Comparison of ENCODE assay signal across 2 cellular contexts in the genomic region with DNA sequence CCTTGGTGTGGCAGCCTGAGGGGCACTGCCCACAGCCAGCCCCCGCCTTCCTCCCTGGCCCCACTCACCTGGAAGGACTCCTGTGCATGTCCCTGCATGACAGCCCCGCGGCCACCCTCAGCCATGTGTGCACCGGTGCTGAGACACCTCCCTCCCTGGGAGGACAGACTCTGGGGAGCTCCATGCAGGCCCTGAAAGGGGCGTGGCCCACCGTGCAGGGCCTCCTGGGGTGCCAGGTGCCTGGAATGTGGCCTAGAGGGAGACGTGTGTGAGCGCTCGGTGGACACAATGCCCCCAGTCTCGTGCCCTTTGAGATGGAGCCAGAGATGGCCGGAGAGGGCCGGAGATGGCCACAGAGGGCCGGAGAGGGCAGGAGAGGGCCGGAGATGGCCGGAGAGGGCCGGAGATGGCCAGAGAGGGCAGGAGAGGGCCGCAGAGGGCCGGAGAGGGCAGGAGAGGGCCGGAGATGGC.
TF ChIP-seq lines count a peak whose summit lies in the region.

No MANE protein-coding gene starts in this region.

TF ChIP-seq in WTC11, 78 proteins besides CTCF, POLR2A, EP300 and RAD21 (continues in another document):
- TF ChIP-seq IRF2 (CRISPR knock-in tag; IDR thresholded peaks at IDR 0.05; ENCODE audit: borderline replicate concordance, low read depth) (no peak), TEAD4 (CRISPR knock-in tag; IDR thresholded peaks at IDR 0.05) (no peak), ZNF138 (CRISPR knock-in tag; conservative IDR thresholded peaks at IDR 0.05) (no peak), TEAD1 (CRISPR knock-in tag; IDR thresholded peaks at IDR 0.05) (no peak), NFATC4 (CRISPR knock-in tag; IDR thresholded peaks at IDR 0.05) (no peak), CREB1 (CRISPR knock-in tag; IDR thresholded peaks at IDR 0.05) (no peak), CREM (CRISPR knock-in tag; IDR thresholded peaks at IDR 0.05) (no peak)
- TF ChIP-seq, protein P1, sequence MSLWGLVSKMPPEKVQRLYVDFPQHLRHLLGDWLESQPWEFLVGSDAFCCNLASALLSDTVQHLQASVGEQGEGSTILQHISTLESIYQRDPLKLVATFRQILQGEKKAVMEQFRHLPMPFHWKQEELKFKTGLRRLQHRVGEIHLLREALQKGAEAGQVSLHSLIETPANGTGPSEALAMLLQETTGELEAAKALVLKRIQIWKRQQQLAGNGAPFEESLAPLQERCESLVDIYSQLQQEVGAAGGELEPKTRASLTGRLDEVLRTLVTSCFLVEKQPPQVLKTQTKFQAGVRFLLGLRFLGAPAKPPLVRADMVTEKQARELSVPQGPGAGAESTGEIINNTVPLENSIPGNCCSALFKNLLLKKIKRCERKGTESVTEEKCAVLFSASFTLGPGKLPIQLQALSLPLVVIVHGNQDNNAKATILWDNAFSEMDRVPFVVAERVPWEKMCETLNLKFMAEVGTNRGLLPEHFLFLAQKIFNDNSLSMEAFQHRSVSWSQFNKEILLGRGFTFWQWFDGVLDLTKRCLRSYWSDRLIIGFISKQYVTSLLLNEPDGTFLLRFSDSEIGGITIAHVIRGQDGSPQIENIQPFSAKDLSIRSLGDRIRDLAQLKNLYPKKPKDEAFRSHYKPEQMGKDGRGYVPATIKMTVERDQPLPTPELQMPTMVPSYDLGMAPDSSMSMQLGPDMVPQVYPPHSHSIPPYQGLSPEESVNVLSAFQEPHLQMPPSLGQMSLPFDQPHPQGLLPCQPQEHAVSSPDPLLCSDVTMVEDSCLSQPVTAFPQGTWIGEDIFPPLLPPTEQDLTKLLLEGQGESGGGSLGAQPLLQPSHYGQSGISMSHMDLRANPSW (CRISPR knock-in tag; conservative IDR thresholded peaks at IDR 0.05; ENCODE audit: low read depth): no peak
- TF ChIP-seq, protein P2, sequence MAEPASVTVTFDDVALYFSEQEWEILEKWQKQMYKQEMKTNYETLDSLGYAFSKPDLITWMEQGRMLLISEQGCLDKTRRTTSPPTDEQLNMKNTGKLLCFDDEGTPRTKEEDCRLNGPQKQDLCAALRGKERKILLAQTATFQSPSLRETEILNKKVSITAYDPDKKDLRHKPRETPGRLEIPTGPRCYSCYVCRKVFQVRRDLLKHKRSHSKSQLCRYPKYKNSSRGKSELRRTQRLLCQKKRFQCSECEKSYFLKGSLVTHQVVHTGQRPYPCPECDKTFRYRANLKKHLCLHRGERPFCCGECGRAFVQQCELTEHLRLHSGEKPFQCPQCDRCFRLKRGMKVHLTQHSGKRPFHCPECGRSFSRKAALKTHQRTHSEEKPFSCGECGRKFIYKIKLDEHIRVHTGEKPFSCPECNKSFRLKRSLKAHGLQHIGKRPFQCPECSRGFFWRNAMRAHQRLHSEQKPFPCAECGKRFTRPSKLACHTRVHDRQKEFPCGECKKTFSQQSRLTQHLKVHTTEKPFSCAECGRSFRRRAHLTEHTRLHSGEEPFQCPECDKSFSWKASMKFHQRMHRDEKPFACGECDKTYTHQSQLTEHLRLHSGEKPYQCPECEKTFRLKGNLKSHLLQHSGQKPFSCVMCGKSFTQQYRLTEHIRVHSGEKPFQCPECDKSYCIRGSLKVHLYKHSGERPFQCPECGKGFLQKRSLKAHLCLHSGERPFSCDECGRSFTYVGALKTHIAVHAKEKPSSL (CRISPR knock-in tag; conservative IDR thresholded peaks at IDR 0.05): no peak
- TF ChIP-seq, protein P3, sequence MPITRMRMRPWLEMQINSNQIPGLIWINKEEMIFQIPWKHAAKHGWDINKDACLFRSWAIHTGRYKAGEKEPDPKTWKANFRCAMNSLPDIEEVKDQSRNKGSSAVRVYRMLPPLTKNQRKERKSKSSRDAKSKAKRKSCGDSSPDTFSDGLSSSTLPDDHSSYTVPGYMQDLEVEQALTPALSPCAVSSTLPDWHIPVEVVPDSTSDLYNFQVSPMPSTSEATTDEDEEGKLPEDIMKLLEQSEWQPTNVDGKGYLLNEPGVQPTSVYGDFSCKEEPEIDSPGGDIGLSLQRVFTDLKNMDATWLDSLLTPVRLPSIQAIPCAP (CRISPR knock-in tag; IDR thresholded peaks at IDR 0.05): no peak
- TF ChIP-seq, protein P4, sequence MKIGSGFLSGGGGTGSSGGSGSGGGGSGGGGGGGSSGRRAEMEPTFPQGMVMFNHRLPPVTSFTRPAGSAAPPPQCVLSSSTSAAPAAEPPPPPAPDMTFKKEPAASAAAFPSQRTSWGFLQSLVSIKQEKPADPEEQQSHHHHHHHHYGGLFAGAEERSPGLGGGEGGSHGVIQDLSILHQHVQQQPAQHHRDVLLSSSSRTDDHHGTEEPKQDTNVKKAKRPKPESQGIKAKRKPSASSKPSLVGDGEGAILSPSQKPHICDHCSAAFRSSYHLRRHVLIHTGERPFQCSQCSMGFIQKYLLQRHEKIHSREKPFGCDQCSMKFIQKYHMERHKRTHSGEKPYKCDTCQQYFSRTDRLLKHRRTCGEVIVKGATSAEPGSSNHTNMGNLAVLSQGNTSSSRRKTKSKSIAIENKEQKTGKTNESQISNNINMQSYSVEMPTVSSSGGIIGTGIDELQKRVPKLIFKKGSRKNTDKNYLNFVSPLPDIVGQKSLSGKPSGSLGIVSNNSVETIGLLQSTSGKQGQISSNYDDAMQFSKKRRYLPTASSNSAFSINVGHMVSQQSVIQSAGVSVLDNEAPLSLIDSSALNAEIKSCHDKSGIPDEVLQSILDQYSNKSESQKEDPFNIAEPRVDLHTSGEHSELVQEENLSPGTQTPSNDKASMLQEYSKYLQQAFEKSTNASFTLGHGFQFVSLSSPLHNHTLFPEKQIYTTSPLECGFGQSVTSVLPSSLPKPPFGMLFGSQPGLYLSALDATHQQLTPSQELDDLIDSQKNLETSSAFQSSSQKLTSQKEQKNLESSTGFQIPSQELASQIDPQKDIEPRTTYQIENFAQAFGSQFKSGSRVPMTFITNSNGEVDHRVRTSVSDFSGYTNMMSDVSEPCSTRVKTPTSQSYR (CRISPR knock-in tag; IDR thresholded peaks at IDR 0.05): no peak

TF ChIP-seq in HepG2, 621 proteins besides CTCF, POLR2A, EP300 and RAD21:
- TF ChIP-seq HHEX (CRISPR knock-in tag; IDR thresholded peaks at IDR 0.05): no peak
- TF ChIP-seq ZFX (CRISPR knock-in tag; IDR thresholded peaks at IDR 0.05; ENCODE audit: low read depth): peak; percentile 44; the same call in 1 of the 2 replicates
- no peak for TF ChIP-seq GATAD2A (CRISPR knock-in tag; IDR thresholded peaks at IDR 0.05)
- TF ChIP-seq, protein P5, sequence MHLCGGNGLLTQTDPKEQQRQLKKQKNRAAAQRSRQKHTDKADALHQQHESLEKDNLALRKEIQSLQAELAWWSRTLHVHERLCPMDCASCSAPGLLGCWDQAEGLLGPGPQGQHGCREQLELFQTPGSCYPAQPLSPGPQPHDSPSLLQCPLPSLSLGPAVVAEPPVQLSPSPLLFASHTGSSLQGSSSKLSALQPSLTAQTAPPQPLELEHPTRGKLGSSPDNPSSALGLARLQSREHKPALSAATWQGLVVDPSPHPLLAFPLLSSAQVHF (CRISPR knock-in tag; IDR thresholded peaks at IDR 0.05): no peak
- no peak for TF ChIP-seq YEATS4 (CRISPR knock-in tag; IDR thresholded peaks at IDR 0.05; ENCODE audit: borderline replicate concordance)
- no peak for TF ChIP-seq RFX5 (IDR thresholded peaks at IDR 0.05; ENCODE audit: low read depth, low read length)
- TF ChIP-seq ZFP36L2 (CRISPR knock-in tag; IDR thresholded peaks at IDR 0.05): no peak
- no peak for TF ChIP-seq RBFOX2 (IDR thresholded peaks at IDR 0.05; ENCODE audit: low read depth, low read length)
- TF ChIP-seq, protein P6, sequence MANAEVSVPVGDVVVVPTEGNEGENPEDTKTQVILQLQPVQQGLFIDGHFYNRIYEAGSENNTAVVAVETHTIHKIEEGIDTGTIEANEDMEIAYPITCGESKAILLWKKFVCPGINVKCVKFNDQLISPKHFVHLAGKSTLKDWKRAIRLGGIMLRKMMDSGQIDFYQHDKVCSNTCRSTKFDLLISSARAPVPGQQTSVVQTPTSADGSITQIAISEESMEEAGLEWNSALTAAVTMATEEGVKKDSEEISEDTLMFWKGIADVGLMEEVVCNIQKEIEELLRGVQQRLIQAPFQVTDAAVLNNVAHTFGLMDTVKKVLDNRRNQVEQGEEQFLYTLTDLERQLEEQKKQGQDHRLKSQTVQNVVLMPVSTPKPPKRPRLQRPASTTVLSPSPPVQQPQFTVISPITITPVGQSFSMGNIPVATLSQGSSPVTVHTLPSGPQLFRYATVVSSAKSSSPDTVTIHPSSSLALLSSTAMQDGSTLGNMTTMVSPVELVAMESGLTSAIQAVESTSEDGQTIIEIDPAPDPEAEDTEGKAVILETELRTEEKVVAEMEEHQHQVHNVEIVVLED (CRISPR knock-in tag; IDR thresholded peaks at IDR 0.05; ENCODE audit: borderline replicate concordance): no peak
- no peak for TF ChIP-seq GTF3A (CRISPR knock-in tag; conservative IDR thresholded peaks at IDR 0.05)
- TF ChIP-seq, protein P7, sequence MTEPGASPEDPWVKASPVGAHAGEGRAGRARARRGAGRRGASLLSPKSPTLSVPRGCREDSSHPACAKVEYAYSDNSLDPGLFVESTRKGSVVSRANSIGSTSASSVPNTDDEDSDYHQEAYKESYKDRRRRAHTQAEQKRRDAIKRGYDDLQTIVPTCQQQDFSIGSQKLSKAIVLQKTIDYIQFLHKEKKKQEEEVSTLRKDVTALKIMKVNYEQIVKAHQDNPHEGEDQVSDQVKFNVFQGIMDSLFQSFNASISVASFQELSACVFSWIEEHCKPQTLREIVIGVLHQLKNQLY (CRISPR knock-in tag; IDR thresholded peaks at IDR 0.05): no peak
- TF ChIP-seq ZNF296 (CRISPR knock-in tag; conservative IDR thresholded peaks at IDR 0.05): no peak
- TF ChIP-seq, protein P8, sequence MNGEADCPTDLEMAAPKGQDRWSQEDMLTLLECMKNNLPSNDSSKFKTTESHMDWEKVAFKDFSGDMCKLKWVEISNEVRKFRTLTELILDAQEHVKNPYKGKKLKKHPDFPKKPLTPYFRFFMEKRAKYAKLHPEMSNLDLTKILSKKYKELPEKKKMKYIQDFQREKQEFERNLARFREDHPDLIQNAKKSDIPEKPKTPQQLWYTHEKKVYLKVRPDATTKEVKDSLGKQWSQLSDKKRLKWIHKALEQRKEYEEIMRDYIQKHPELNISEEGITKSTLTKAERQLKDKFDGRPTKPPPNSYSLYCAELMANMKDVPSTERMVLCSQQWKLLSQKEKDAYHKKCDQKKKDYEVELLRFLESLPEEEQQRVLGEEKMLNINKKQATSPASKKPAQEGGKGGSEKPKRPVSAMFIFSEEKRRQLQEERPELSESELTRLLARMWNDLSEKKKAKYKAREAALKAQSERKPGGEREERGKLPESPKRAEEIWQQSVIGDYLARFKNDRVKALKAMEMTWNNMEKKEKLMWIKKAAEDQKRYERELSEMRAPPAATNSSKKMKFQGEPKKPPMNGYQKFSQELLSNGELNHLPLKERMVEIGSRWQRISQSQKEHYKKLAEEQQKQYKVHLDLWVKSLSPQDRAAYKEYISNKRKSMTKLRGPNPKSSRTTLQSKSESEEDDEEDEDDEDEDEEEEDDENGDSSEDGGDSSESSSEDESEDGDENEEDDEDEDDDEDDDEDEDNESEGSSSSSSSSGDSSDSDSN (CRISPR knock-in tag; IDR thresholded peaks at IDR 0.05): 0 out of 2 replicates have a peak, but pooled peaks have one; percentile 29
- TF ChIP-seq RFX3 (CRISPR knock-in tag; IDR thresholded peaks at IDR 0.05): no peak
- TF ChIP-seq ZNF44 (CRISPR knock-in tag; IDR thresholded peaks at IDR 0.05): no peak
- TF ChIP-seq, protein P9, sequence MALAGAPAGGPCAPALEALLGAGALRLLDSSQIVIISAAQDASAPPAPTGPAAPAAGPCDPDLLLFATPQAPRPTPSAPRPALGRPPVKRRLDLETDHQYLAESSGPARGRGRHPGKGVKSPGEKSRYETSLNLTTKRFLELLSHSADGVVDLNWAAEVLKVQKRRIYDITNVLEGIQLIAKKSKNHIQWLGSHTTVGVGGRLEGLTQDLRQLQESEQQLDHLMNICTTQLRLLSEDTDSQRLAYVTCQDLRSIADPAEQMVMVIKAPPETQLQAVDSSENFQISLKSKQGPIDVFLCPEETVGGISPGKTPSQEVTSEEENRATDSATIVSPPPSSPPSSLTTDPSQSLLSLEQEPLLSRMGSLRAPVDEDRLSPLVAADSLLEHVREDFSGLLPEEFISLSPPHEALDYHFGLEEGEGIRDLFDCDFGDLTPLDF (CRISPR knock-in tag; IDR thresholded peaks at IDR 0.05): no peak
- no peak for TF ChIP-seq ERF (CRISPR knock-in tag; IDR thresholded peaks at IDR 0.05)
- TF ChIP-seq, protein P10, sequence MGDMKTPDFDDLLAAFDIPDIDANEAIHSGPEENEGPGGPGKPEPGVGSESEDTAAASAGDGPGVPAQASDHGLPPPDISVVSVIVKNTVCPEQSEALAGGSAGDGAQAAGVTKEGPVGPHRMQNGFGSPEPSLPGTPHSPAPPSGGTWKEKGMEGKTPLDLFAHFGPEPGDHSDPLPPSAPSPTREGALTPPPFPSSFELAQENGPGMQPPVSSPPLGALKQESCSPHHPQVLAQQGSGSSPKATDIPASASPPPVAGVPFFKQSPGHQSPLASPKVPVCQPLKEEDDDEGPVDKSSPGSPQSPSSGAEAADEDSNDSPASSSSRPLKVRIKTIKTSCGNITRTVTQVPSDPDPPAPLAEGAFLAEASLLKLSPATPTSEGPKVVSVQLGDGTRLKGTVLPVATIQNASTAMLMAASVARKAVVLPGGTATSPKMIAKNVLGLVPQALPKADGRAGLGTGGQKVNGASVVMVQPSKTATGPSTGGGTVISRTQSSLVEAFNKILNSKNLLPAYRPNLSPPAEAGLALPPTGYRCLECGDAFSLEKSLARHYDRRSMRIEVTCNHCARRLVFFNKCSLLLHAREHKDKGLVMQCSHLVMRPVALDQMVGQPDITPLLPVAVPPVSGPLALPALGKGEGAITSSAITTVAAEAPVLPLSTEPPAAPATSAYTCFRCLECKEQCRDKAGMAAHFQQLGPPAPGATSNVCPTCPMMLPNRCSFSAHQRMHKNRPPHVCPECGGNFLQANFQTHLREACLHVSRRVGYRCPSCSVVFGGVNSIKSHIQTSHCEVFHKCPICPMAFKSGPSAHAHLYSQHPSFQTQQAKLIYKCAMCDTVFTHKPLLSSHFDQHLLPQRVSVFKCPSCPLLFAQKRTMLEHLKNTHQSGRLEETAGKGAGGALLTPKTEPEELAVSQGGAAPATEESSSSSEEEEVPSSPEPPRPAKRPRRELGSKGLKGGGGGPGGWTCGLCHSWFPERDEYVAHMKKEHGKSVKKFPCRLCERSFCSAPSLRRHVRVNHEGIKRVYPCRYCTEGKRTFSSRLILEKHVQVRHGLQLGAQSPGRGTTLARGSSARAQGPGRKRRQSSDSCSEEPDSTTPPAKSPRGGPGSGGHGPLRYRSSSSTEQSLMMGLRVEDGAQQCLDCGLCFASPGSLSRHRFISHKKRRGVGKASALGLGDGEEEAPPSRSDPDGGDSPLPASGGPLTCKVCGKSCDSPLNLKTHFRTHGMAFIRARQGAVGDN (CRISPR knock-in tag; IDR thresholded peaks at IDR 0.05): peak; percentile 17; the same call in 1 of the 2 replicates
- no peak for TF ChIP-seq TSC22D2 (CRISPR knock-in tag; IDR thresholded peaks at IDR 0.05; ENCODE audit: borderline replicate concordance)
- no peak for TF ChIP-seq CEBPB (IDR thresholded peaks at IDR 0.05; ENCODE audit: borderline replicate concordance, low read depth, low read length)
